In genomic region chr12:109544955-109545531, GRCh38 we compare ENCODE assay signal across 9 cellular contexts. TPM values are rescaled to one million over a fixed set of nuclear protein-coding genes. Genes with fewer than 3 reads are reported as not detected.
DNase-seq lines count a peak whose midpoint lies in the region; ATAC-seq, FAIRE-seq and TF ChIP-seq lines count a peak whose summit lies in the region.
"Had no signal": no experiment of that assay in that cellular context is flagged by ENCODE, and none has a peak within 500 bp of the region (broad histone marks: within the 10 kb centered on the region; RNA-seq: fewer than 3 reads in every experiment).

No MANE protein-coding gene starts in this region.

- H3K36me3 ChIP-seq in bronchial epithelial cell (ENCODE audit: control insufficient read depth, insufficient read depth, low read length) = no peaks in the 10 kb centered on the region
- H3K36me3 ChIP-seq in mucosa of descending colon (ENCODE audit: low read depth) = no peaks in the 10 kb centered on the region

- H3K27me3 Mint-ChIP-seq in type B pancreatic cell = peaks cover 17% of the 10 kb centered on the region

- no peaks in the 10 kb centered on the region for H3K27me3 ChIP-seq in bronchial epithelial cell (ENCODE audit: control insufficient read depth, insufficient read depth, low read length)

- H3K4me1 ChIP-seq in mucosa of descending colon (ENCODE audit: low read depth) = no peaks in the 10 kb centered on the region
- H3K4me1 ChIP-seq: parathyroid adenoma had no signal

- no peak for TF ChIP-seq CTCF in bronchial epithelial cell (IDR thresholded peaks at IDR 0.05; ENCODE audit: insufficient read depth, low read length, severe bottlenecking)
- no peak for TF ChIP-seq CTCF in mucosa of descending colon (IDR thresholded peaks at IDR 0.05)
- TF ChIP-seq CTCF in type B pancreatic cell (conservative IDR thresholded peaks at IDR 0.05) = no peak

- H3K4me3 ChIP-seq in bronchial epithelial cell (ENCODE audit: low read depth, low read length) = no peak overlapping the region
- no peak overlapping the region for H3K4me3 ChIP-seq in mucosa of descending colon
- H3K4me3 ChIP-seq: hepatocyte had no signal

- no peaks in the 10 kb centered on the region for H3K9me3 ChIP-seq in mucosa of descending colon

- peak; percentile 63 for ATAC-seq in mucosa of descending colon

- DNase-seq in ELR (ENCODE audit: low read depth) (peak; percentile 71), NCI-H1694 (lab: John Stamatoyannopoulos, UW) (peak; percentile 75), bronchial epithelial cell (ENCODE audit: low read depth) (peak; percentile 37), mucosa of descending colon (no peak), caudate nucleus (lab: John Stamatoyannopoulos, UW) (no peak), type B pancreatic cell (ENCODE audit: extremely low spot score, unreplicated experiment) (no peak), NCI-H1048 (lab: John Stamatoyannopoulos, UW) (no peak)

- no peak overlapping the region for H3K27ac ChIP-seq in caudate nucleus (ENCODE audit: low read depth, low read length)
- H3K27ac ChIP-seq: hepatocyte, parathyroid adenoma had no signal

- intact Hi-C loops in mucosa of descending colon (cut with DNase I, micrococcal nuclease) = no loop called here

- H3K36me3 Mint-ChIP-seq in type B pancreatic cell = no peaks in the 10 kb centered on the region

- no peaks in the 10 kb centered on the region for H3K9me3 Mint-ChIP-seq in type B pancreatic cell

- no peak overlapping the region for H3K4me3 Mint-ChIP-seq in type B pancreatic cell

- H3K4me1 Mint-ChIP-seq in type B pancreatic cell (ENCODE audit: unreplicated experiment) = peaks cover 10% of the 10 kb centered on the region

- peak; percentile 23 for FAIRE-seq in bronchial epithelial cell (lab: Jason Lieb, UNC)

- no peak overlapping the region for H3K27ac Mint-ChIP-seq in type B pancreatic cell

RNA-seq across cellular contexts. Expression of gene MMAB, which starts 28.3 kb away (rescaled TPM):
- total RNA-seq in bronchial epithelial cell (33.5 and 36.9 TPM in 2 replicates), mucosa of descending colon (10 to 100 TPM; 29.9 to 45.5 (median 42.0) TPM), type B pancreatic cell (ENCODE audit: low replicate concordance) (38.1 and 39.0 TPM in 2 replicates)

RNA-seq across cellular contexts. Expression of gene MVK, which starts 28.6 kb away (rescaled TPM):
- total RNA-seq in bronchial epithelial cell (14.3 and 16.1 TPM in 2 replicates), mucosa of descending colon (10 to 100 TPM; 18.9 to 30.0 (median 29.8) TPM), type B pancreatic cell (ENCODE audit: low replicate concordance) (27.0 and 28.1 TPM in 2 replicates)

Comparison
In these comparisons a context has a peak if more than half of its experiments do, and no peak if none do; other contexts are left out.
1. DNase-seq: peak in ELR (single experiment), NCI-H1694 (single experiment) and bronchial epithelial cell (single experiment); none in mucosa of descending colon (0 of 3), caudate nucleus (0 of 61), type B pancreatic cell (single experiment) and NCI-H1048 (single experiment).